ENCODE assay signal across 18 cellular contexts in the genomic region with DNA sequence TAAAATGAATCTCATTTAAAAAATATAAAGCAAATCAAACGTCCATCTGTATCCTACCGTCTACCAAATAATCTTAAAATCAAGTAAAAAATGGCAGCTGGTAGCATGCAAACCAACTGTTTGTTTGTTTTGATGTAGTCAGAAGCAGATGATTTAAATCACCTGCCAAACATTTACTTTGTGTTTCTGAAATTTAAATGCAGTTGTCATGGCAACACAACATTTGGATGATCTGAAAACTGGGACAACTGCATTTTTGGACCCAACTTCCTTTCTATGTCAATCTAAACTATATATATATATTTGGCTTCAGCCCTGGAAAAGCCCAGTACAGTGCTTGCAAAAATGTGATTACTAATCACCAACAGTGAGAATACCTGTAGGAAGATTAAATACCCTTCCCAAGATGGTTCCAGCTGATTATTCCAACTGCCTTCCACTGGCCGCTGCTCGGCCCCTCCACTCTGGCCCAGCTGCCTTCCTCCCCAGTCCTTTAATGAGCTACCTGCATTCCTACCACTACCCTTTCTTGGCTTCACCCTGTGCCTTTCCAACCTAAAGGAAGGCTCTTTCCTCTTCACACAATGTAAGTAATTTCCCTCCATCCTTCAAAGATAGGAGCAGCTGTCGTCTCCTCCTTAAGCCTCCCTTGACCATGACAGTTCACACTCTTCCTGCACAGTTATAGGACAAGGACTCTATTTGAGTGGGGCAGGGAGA. TPM values are rescaled to one million over a fixed set of nuclear protein-coding genes. Genes with fewer than 3 reads are reported as not detected.
DNase-seq lines count a peak whose midpoint lies in the region; ATAC-seq and TF ChIP-seq lines count a peak whose summit lies in the region.
"Had no signal": no experiment of that assay in that cellular context is flagged by ENCODE, and none has a peak within 500 bp of the region (broad histone marks: within the 10 kb centered on the region; RNA-seq: fewer than 3 reads in every experiment).

No MANE protein-coding gene starts in this region.

- H2AK5ac ChIP-seq in mesendoderm (ENCODE audit: low read length), result no peak overlapping the region

- TF ChIP-seq CTCF in dorsolateral prefrontal cortex (IDR thresholded peaks at IDR 0.05 in 54 of 56, conservative IDR thresholded peaks at IDR 0.05 in 2 of 56; ENCODE audit: low read depth in 1 of 56, partially characterized antibody in 56 of 56), result no peak

- DNase-seq in NCI-H748 (lab: John Stamatoyannopoulos, UW; ENCODE audit: unreplicated experiment) (peak; percentile 32), NCI-H748 treated with DMSO at 0.1 percent for 48 hours (lab: John Stamatoyannopoulos, UW) (no peak), NCI-H526 (lab: John Stamatoyannopoulos, UW) (peak; percentile 59 to 73), dorsolateral prefrontal cortex (no peak), mesendoderm (peak; percentile 65)
- DNase-seq in naive thymus-derived CD8-positive, alpha-beta T cell, result no peak
- no peak for DNase-seq in stimulated activated CD4-positive, alpha-beta T cell treated with anti-CD3 and anti-CD28 coated beads, Interleukin-4, amount 100 ng/mL, for 4 hours
- DNase-seq: CD8-positive, alpha-beta memory T cell; GOT3; NCI-H1436 treated with DMSO at 0.1 percent for 48 hours; NCI-H2081; NCI-H510A treated with DMSO at 0.1 percent for 48 hours; NK-92 treated with Interleukin-12 subunit alpha and Interleukin-12 subunit beta, amount 100 ng/mL, for 24 hours; SHP77 had no signal

- peaks cover 0 to 12% (median 5%) of the 10 kb centered on the region in 3 donors for H3K36me3 Mint-ChIP-seq in naive thymus-derived CD8-positive, alpha-beta T cell

- no peak overlapping the region for H4K8ac ChIP-seq in mesendoderm (ENCODE audit: low read depth, low read length)

- intact Hi-C loops in dorsolateral prefrontal cortex (cut with DNase I), result no loop called here

- WGBS in mesendoderm (ENCODE audit: extremely low coverage, insufficient coverage, low lambda C conversion rate), result 100% methylated on average over 2 of the region's 5 CpGs

- H3K27ac Mint-ChIP-seq in naive thymus-derived CD8-positive, alpha-beta T cell, result peak overlapping the region in 1 of 10 donors; percentile 18
- H3K27ac Mint-ChIP-seq: IgD-negative memory B cell had no signal

- H3K4me3 Mint-ChIP-seq in naive thymus-derived CD8-positive, alpha-beta T cell, result no peak overlapping the region
- H3K4me3 Mint-ChIP-seq: IgD-negative memory B cell had no signal

- no peak overlapping the region for H3K9ac ChIP-seq in mesendoderm (ENCODE audit: low read length)

- H3K36me3 ChIP-seq in mesendoderm (ENCODE audit: control insufficient read depth, insufficient read depth, low read length), result no peaks in the 10 kb centered on the region

- no peaks in the 10 kb centered on the region for H3K27me3 Mint-ChIP-seq in naive thymus-derived CD8-positive, alpha-beta T cell
- H3K27me3 Mint-ChIP-seq: IgD-negative memory B cell had no signal

- H3K23ac ChIP-seq in mesendoderm (ENCODE audit: low read length), result no peak overlapping the region

- no peak overlapping the region for H3K4me2 ChIP-seq in mesendoderm (ENCODE audit: low read length)

- POLR2A ChIA-PET in naive thymus-derived CD8-positive, alpha-beta T cell (lab: Charles Lee), result no interaction called here

- no peak overlapping the region for H3K18ac ChIP-seq in mesendoderm (ENCODE audit: low read length)

- no peak overlapping the region for H2BK5ac ChIP-seq in mesendoderm (ENCODE audit: low read length)

- no peak overlapping the region for H3K4ac ChIP-seq in mesendoderm (ENCODE audit: low read depth, low read length)

- no peak overlapping the region for H3K4me3 ChIP-seq in dorsolateral prefrontal cortex
- no peak overlapping the region for H3K4me3 ChIP-seq in mesendoderm (ENCODE audit: low read length)

- no peak overlapping the region for H4K5ac ChIP-seq in mesendoderm (ENCODE audit: low read length)

- no peaks in the 10 kb centered on the region for H3K79me2 ChIP-seq in mesendoderm (ENCODE audit: control insufficient read depth, insufficient read depth, low read length)

- ATAC-seq in naive thymus-derived CD8-positive, alpha-beta T cell, result no peak
- ATAC-seq in HG03025 (IDR thresholded peaks at IDR 0.05; ENCODE audit: low FRiP score, unreplicated experiment), result no peak
- ATAC-seq: SK-N-SH treated with all-trans-retinoic acid at 6 μM for 48 hours had no signal

- H3K27ac ChIP-seq in dorsolateral prefrontal cortex (peak overlapping the region in 51 of 59 donors; percentile 1 to 80 (median 60)), mesendoderm (ENCODE audit: low read depth, low read length) (no peak overlapping the region)

- H3K79me1 ChIP-seq in mesendoderm (ENCODE audit: low read length), result no peaks in the 10 kb centered on the region

- H3K9me3 Mint-ChIP-seq in naive thymus-derived CD8-positive, alpha-beta T cell, result peaks cover 0 to 18% (median 9%) of the 10 kb centered on the region in 9 donors

- H2BK15ac ChIP-seq in mesendoderm (replicated peaks; ENCODE audit: low read depth), result no peak overlapping the region

- no peak overlapping the region for H3K56ac ChIP-seq in mesendoderm (ENCODE audit: low read length)

- no peak overlapping the region for H2BK120ac ChIP-seq in mesendoderm (ENCODE audit: low read depth, low read length)

- H3K27me3 ChIP-seq in dorsolateral prefrontal cortex, result no peaks in the 10 kb centered on the region
- H3K27me3 ChIP-seq in mesendoderm (ENCODE audit: insufficient read depth, low read length, poor library complexity), result no peaks in the 10 kb centered on the region

- peaks cover 4 to 15% (median 7%) of the 10 kb centered on the region in 4 donors for H3K4me1 Mint-ChIP-seq in naive thymus-derived CD8-positive, alpha-beta T cell
- H3K4me1 Mint-ChIP-seq: CD8-positive, alpha-beta memory T cell; IgD-negative memory B cell had no signal

- no peaks in the 10 kb centered on the region for H3K4me1 ChIP-seq in mesendoderm (ENCODE audit: control insufficient read depth, low read depth, low read length)

RNA-seq across cellular contexts. Expression of a gene that starts 16.4 kb away (rescaled TPM):
- total RNA-seq in dorsolateral prefrontal cortex, result 10 to 100 TPM; 21.2 to 46.1 (median 28.8) TPM
- 28.5 TPM for polyA plus RNA-seq in mesendoderm (2013, experiment 1 of 2)
- 29.3 TPM for polyA plus RNA-seq in mesendoderm (2013, experiment 2 of 2)
- total RNA-seq in naive thymus-derived CD8-positive, alpha-beta T cell, result 10 to 100 TPM; 38.2 TPM
- 10 to 100 TPM; 15.6 to 32.8 (median 19.7) TPM for polyA plus RNA-seq in naive thymus-derived CD8-positive, alpha-beta T cell
- total RNA-seq: OCI-LY7 had no signal

Comparison
In these comparisons a context has a peak if more than half of its experiments do, and no peak if none do; other contexts are left out.
1. DNase-seq: peak in NCI-H748 (single experiment), NCI-H526 (2 of 2) and mesendoderm (single experiment); none in NCI-H748 treated with DMSO at 0.1 percent for 48 hours (single experiment), dorsolateral prefrontal cortex (0 of 10), naive thymus-derived CD8-positive, alpha-beta T cell (0 of 10) and stimulated activated CD4-positive, alpha-beta T cell treated with anti-CD3 and anti-CD28 coated beads, Interleukin-4, amount 100 ng/mL, for 4 hours (0 of 2).